In the genomic region with DNA sequence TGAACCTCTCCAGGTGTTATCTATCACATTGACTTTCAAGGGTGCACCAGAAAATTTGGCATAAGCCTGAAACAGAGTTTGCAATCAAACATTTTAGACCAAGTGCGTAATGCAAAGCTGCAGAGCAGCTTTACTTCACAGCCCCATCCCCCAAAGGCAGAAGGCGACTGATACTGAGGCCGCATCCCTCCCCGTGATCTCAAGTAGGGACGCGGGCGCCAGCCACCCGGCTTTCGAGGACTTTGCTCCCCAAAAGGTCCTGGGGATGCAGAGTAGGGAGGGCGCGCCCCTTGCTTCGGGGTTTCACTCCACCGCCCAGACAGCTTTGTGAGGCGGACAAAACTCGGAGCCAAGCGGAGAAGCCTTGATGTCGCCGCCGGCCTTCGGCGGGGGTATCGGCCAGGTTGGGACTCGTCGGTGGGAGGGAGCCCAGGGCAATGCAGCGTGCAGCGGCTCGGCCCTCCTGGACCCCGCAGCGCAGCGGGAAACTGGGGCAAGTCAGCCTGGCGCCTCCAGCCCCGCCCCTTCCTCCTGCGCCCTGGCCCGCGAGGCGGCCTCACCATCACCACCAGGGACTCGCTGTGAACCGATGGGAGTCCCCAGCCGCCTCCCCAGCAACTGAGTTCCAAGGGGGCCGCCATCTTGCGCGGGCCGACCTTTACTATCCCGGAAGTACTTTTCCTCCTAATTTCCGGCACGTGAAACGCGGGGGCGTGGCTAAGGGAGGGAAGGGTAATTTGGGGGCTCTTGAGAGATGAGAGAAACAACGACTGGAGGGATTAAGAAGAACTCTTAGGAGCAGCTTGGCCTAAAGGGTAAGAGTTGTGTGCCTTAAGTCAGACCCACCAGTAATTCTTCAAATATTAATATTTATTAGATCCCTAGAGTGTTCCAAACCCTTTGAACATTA, we compare ENCODE assay signal across 7 cellular contexts. TPM values are rescaled to one million over a fixed set of nuclear protein-coding genes. Genes with fewer than 3 reads are reported as not detected.
DNase-seq lines count a peak whose midpoint lies in the region; ATAC-seq, FAIRE-seq and TF ChIP-seq lines count a peak whose summit lies in the region.

A gene with protein sequence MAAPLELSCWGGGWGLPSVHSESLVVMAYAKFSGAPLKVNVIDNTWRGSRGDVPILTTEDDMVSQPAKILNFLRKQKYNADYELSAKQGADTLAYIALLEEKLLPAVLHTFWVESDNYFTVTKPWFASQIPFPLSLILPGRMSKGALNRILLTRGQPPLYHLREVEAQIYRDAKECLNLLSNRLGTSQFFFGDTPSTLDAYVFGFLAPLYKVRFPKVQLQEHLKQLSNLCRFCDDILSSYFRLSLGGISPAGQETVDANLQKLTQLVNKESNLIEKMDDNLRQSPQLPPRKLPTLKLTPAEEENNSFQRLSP (minus strand): TSS at position 665 of the 910 bp plus-strand sequence. CDS start 24 bp downstream, at position 641.

- no peaks in the 10 kb centered on the region for H3K36me3 ChIP-seq in bronchial epithelial cell (ENCODE audit: control insufficient read depth, insufficient read depth, low read length)
- peaks cover 0 to 3% of the 10 kb centered on the region in 2 donors for H3K36me3 ChIP-seq in small intestine (ENCODE audit: control insufficient read depth in 2 of 2, insufficient read depth in 2 of 2, low read length in 2 of 2)

- WGBS in small intestine, 3 donors = 1 to 2% (median 1%) methylated on average over 47 to 50 of the region's 50 CpGs

- ATAC-seq in GM18520 (IDR thresholded peaks at IDR 0.05; ENCODE audit: unreplicated experiment) = peak; percentile 70
- ATAC-seq in HG03064 (IDR thresholded peaks at IDR 0.05; ENCODE audit: low read depth, unreplicated experiment) = peak; percentile 79

- H3K9me3 ChIP-seq in small intestine (ENCODE audit: control insufficient read depth, low read depth) = no peaks in the 10 kb centered on the region

- no peak for FAIRE-seq in bronchial epithelial cell (lab: Jason Lieb, UNC)
- FAIRE-seq in small intestine (lab: Jason Lieb, UNC) = no peak

- peak within 1 kb of the TSS; percentile 86 to 87 for H3K27ac ChIP-seq in small intestine (ENCODE audit: low read depth in 1 of 2, low read length in 1 of 2)

- TF ChIP-seq CTCF in WI38 (IDR thresholded peaks at IDR 0.05; ENCODE audit: low read depth, low read length) (no peak), bronchial epithelial cell (IDR thresholded peaks at IDR 0.05; ENCODE audit: insufficient read depth, low read length, severe bottlenecking) (no peak)

- H3K4me1 ChIP-seq in small intestine (ENCODE audit: control insufficient read depth in 2 of 2, insufficient read depth in 1 of 2, low read depth in 1 of 2, low read length in 1 of 2) = peaks cover 0 to 4% of the 10 kb centered on the region in 2 donors

- H3K27me3 ChIP-seq in bronchial epithelial cell (ENCODE audit: control insufficient read depth, insufficient read depth, low read length) (no peaks in the 10 kb centered on the region), small intestine (ENCODE audit: control insufficient read depth in 2 of 2, insufficient read depth in 2 of 2, low read length in 2 of 2) (no peaks in the 10 kb centered on the region)

- H3K4me3 ChIP-seq in WI38 (ENCODE audit: low read depth, low read length) (peak within 1 kb of the TSS; percentile 81), bronchial epithelial cell (ENCODE audit: low read depth, low read length) (peak within 1 kb of the TSS; percentile 88), small intestine (ENCODE audit: low read depth in 1 of 2, low read length in 2 of 2) (peak within 1 kb of the TSS; percentile 77 to 99)

- peak; percentile 40 for DNase-seq in NCI-H2196 treated with DMSO at 0.1 percent for 48 hours (lab: John Stamatoyannopoulos, UW; ENCODE audit: unreplicated experiment)
- peak; percentile 65 for DNase-seq in bronchial epithelial cell (ENCODE audit: low read depth)
- peak; percentile 89 for DNase-seq in iPS-NIHi7 (ENCODE audit: extremely low spot score)
- peak; percentile 83 for DNase-seq in small intestine

RNA-seq across cellular contexts. Expression of the gene that starts here (rescaled TPM):
- total RNA-seq in bronchial epithelial cell = 17.3 and 22.1 TPM in 2 replicates
- 1 to 10 TPM; 1.9 to 5.4 (median 3.1) TPM for polyA plus RNA-seq in small intestine

Comparison
In these comparisons a context has a peak if more than half of its experiments do, and no peak if none do; other contexts are left out.
1. Peak in every context shown above with its lines: DNase-seq, ATAC-seq, H3K4me3 ChIP-seq and H3K27ac ChIP-seq.